In genomic region chr1:232766904-232767303, GRCh38 we compare ENCODE assay signal across 13 cellular contexts. TPM values are rescaled to one million over a fixed set of nuclear protein-coding genes. Genes with fewer than 3 reads are reported as not detected.
DNase-seq lines count a peak whose midpoint lies in the region; ATAC-seq and TF ChIP-seq lines count a peak whose summit lies in the region.
"Had no signal": no experiment of that assay in that cellular context is flagged by ENCODE, and none has a peak within 500 bp of the region (broad histone marks: within the 10 kb centered on the region; RNA-seq: fewer than 3 reads in every experiment).

No MANE protein-coding gene starts in this region.

- H3K4me3 ChIP-seq in body of pancreas (no peak overlapping the region), mucosa of rectum (ENCODE audit: low read length in 2 of 2) (no peak overlapping the region), upper lobe of left lung (no peak overlapping the region)

- H3K27ac ChIP-seq in body of pancreas = peak overlapping the region in 3 of 4 donors; percentile 31 to 52 (median 46)
- H3K27ac ChIP-seq in mucosa of rectum (ENCODE audit: low read depth in 2 of 2, low read length in 2 of 2) = peak overlapping the region; percentile 82 to 92
- peak overlapping the region; percentile 11 to 72 (median 62) for H3K27ac ChIP-seq in upper lobe of left lung

- H3K27me3 ChIP-seq in body of pancreas = no peaks in the 10 kb centered on the region
- H3K27me3 ChIP-seq in mucosa of rectum (ENCODE audit: control insufficient read depth in 2 of 2, insufficient read depth in 2 of 2, low read length in 2 of 2) = no peaks in the 10 kb centered on the region
- no peaks in the 10 kb centered on the region for H3K27me3 ChIP-seq in upper lobe of left lung

- no peaks in the 10 kb centered on the region for H3K36me3 ChIP-seq in body of pancreas (replicated peaks in 1 of 2; ENCODE audit: insufficient read depth in 1 of 2, low read depth in 2 of 2)
- H3K36me3 ChIP-seq in mucosa of rectum (ENCODE audit: control insufficient read depth in 2 of 2, insufficient read depth in 2 of 2, low read length in 2 of 2) = no peaks in the 10 kb centered on the region
- no peaks in the 10 kb centered on the region for H3K36me3 ChIP-seq in upper lobe of left lung

- H3K4me1 ChIP-seq in body of pancreas (peaks cover 15% of the 10 kb centered on the region), mucosa of rectum (ENCODE audit: control insufficient read depth in 2 of 2, insufficient read depth in 2 of 2, low read length in 2 of 2) (peaks cover 24 to 37% of the 10 kb centered on the region in 2 donors), upper lobe of left lung (peaks cover 4 to 12% (median 8%) of the 10 kb centered on the region in 4 donors)

- DNase-seq in body of pancreas (no peak), upper lobe of left lung (no peak), T-helper 2 cell (no peak)
- DNase-seq: activated CD4-positive, alpha-beta T cell treated with anti-CD3 and anti-CD28 coated beads, Interleukin-2, amount 50 U/mL, for 1 hour; activated T-cell treated with anti-CD3 and anti-CD28 coated beads, Interleukin-2, amount 50 U/mL, for 72 hours; NCI-H2081; NCI-H748 treated with DMSO at 0.1 percent for 48 hours; stimulated activated naive B cell treated with anti-CD40 and anti-IgM and Interleukin-4, amounts not matched to agents 10 μg/mL and 1 μg/mL and 100 μg/mL, for 72 hours had no signal

- intact Hi-C loops in body of pancreas (cut with DNase I) = no loop called here

- peak overlapping the region in 1 of 2 donors; percentile 56 for H3K9ac ChIP-seq in mucosa of rectum (ENCODE audit: low read depth in 1 of 2, low read length in 2 of 2)

- no peak for TF ChIP-seq EP300 in upper lobe of left lung (IDR thresholded peaks at IDR 0.05)

- no peak for TF ChIP-seq CTCF in body of pancreas (IDR thresholded peaks at IDR 0.05)
- no peak for TF ChIP-seq CTCF in upper lobe of left lung (IDR thresholded peaks at IDR 0.05)

- no peak for TF ChIP-seq POLR2A in body of pancreas (IDR thresholded peaks at IDR 0.05)
- TF ChIP-seq POLR2A in upper lobe of left lung (IDR thresholded peaks at IDR 0.05) = no peak

- peak; percentile 8 for ATAC-seq in HG03354 (IDR thresholded peaks at IDR 0.05; ENCODE audit: poor library complexity, severe bottlenecking, unreplicated experiment)
- no peak for ATAC-seq in body of pancreas
- no peak for ATAC-seq in upper lobe of left lung (ENCODE audit: low FRiP score in 2 of 2)
- no peak for ATAC-seq in GM19463 (IDR thresholded peaks at IDR 0.05; ENCODE audit: unreplicated experiment)
- no peak for ATAC-seq in GM18868 (IDR thresholded peaks at IDR 0.05; ENCODE audit: unreplicated experiment)
- ATAC-seq: activated T-cell treated with anti-CD3 and anti-CD28 coated beads, Interleukin-2, amount 50 U/mL, for 72 hours had no signal

- no peaks in the 10 kb centered on the region for H3K9me3 ChIP-seq in body of pancreas
- peaks cover 3 to 4% of the 10 kb centered on the region in 2 donors for H3K9me3 ChIP-seq in mucosa of rectum (ENCODE audit: control insufficient read depth in 2 of 2, low read length in 2 of 2)
- no peaks in the 10 kb centered on the region for H3K9me3 ChIP-seq in upper lobe of left lung

- 57 to 66% methylated on average over 1 of the region's 1 CpG for WGBS in body of pancreas, 2 donors
- WGBS in upper lobe of left lung, 2 donors = 62 to 68% methylated on average over 1 of the region's 1 CpG

RNA-seq across cellular contexts. Expression of gene MAP10, which starts 38.3 kb away (rescaled TPM):
- total RNA-seq in body of pancreas = 1 to 10 TPM; 2.3 to 4.2 TPM
- total RNA-seq in upper lobe of left lung = 1 to 10 TPM in 5 of 6 donors, under 1 TPM in 1; 0.78 to 4.2 (median 1.9) TPM
- total RNA-seq: HT-29 had no signal
